18 cellular contexts compared by ENCODE assay signal in genomic region chr19:4980838-4981680, GRCh38. TPM values are rescaled to one million over a fixed set of nuclear protein-coding genes. Genes with fewer than 3 reads are reported as not detected.
DNase-seq lines count a peak whose midpoint lies in the region; ATAC-seq and TF ChIP-seq lines count a peak whose summit lies in the region.
"Had no signal": no experiment of that assay in that cellular context is flagged by ENCODE, and none has a peak within 500 bp of the region (broad histone marks: within the 10 kb centered on the region; RNA-seq: fewer than 3 reads in every experiment).

No MANE protein-coding gene starts in this region.

- no peak overlapping the region for H2AK5ac ChIP-seq in IMR-90 (ENCODE audit: low read depth, low read length)
- peak overlapping the region; percentile 43 for H2AK5ac ChIP-seq in trophoblast cell (ENCODE audit: low read length)

- H3K4ac ChIP-seq in IMR-90 (ENCODE audit: low read depth, low read length) (no peak overlapping the region), trophoblast cell (ENCODE audit: low read depth, low read length) (peak overlapping the region; percentile 87)

- no peak overlapping the region for H4K12ac ChIP-seq in trophoblast cell (ENCODE audit: low read depth, low read length)

- H3K4me1 ChIP-seq in IMR-90 (ENCODE audit: control insufficient read depth, insufficient read depth, low read length), result peaks cover 23% of the 10 kb centered on the region
- peaks cover 48 to 59% of the 10 kb centered on the region in 2 experiments for H3K4me1 ChIP-seq in trophoblast cell (ENCODE audit: control insufficient read depth in 1 of 2, insufficient read depth in 2 of 2, low read length in 2 of 2)

- H3K27me3 ChIP-seq in IMR-90 (ENCODE audit: control insufficient read depth, insufficient read depth, low read length) (no peaks in the 10 kb centered on the region), trophoblast cell (ENCODE audit: insufficient read depth, low read length) (no peaks in the 10 kb centered on the region)
- H3K27me3 ChIP-seq: body of pancreas, tibial artery had no signal

- H3K36me3 ChIP-seq in IMR-90 (ENCODE audit: control insufficient read depth, insufficient read depth, low read length), result peaks cover 6% of the 10 kb centered on the region; the same call in 1 of the 2 replicates
- H3K36me3 ChIP-seq in trophoblast cell (ENCODE audit: control insufficient read depth in 1 of 2, insufficient read depth in 2 of 2, low read length in 2 of 2), result peaks cover 13 to 15% of the 10 kb centered on the region in 2 experiments

- H3K18ac ChIP-seq in IMR-90 (ENCODE audit: low read depth, low read length) (no peak overlapping the region), trophoblast cell (ENCODE audit: low read length) (peak overlapping the region; percentile 36)

- DNase-seq in CD14-positive monocyte (ENCODE audit: low spot score), result no peak
- DNase-seq in IMR-90, result no peak
- DNase-seq in effector memory CD8-positive, alpha-beta T cell, result no peak
- DNase-seq in trophoblast cell, result no peak
- no peak for DNase-seq in stimulated activated CD4-positive, alpha-beta T cell treated with anti-CD3 and anti-CD28 coated beads, Interleukin-4, amount 100 ng/mL, for 1 hour
- no peak for DNase-seq in activated CD4-positive, alpha-beta T cell treated with anti-CD3 and anti-CD28 coated beads, Interleukin-2, amount 50 U/mL, for 1 hour
- DNase-seq in NCI-H187 (lab: John Stamatoyannopoulos, UW), result no peak
- DNase-seq: activated CD8-positive, alpha-beta memory T cell treated with anti-CD3 and anti-CD28 coated beads, Interleukin-2, amount 50 U/mL, for 48 hours; activated naive CD4-positive, alpha-beta T cell treated with anti-CD3 and anti-CD28 coated beads, Interleukin-2, amount 50 U/mL, for 16 hours; body of pancreas; effector CD4-positive, alpha-beta T cell; KG1; left ventricle myocardium inferior; NCI-H226; stimulated activated CD4-positive, alpha-beta T cell treated with anti-CD3 and anti-CD28 coated beads, Interleukin-1b, Interleukin-23, amount 100 ng/mL, for 48 hours; tibial artery had no signal

- H3K9ac ChIP-seq in IMR-90 (ENCODE audit: low read depth, low read length) (no peak overlapping the region), trophoblast cell (ENCODE audit: low read length) (no peak overlapping the region)

- H3K23ac ChIP-seq in IMR-90 (ENCODE audit: low read depth, low read length) (no peak overlapping the region), trophoblast cell (ENCODE audit: low read length) (no peak overlapping the region)

- H4K5ac ChIP-seq in IMR-90 (ENCODE audit: low read depth, low read length), result no peak overlapping the region

- H3K9me3 Mint-ChIP-seq in CD14-positive monocyte, result peaks cover 0 to 2% (median 0%) of the 10 kb centered on the region in 7 donors
- H3K9me3 Mint-ChIP-seq in effector memory CD8-positive, alpha-beta T cell, result no peaks in the 10 kb centered on the region

- no TSS peak for BruUV-seq in IMR-90 (replicated peaks; lab: Mats Ljungman, UMichigan)

- CTCF ChIA-PET in IMR-90 (lab: Yijun Ruan, JAX), result no interaction called here

- TF ChIP-seq POLR2A in IMR-90 (IDR thresholded peaks at IDR 0.05; ENCODE audit: low read depth, low read length), result no peak

- H3K27ac ChIP-seq in IMR-90 (ENCODE audit: insufficient read depth, low read length) (no peak overlapping the region), trophoblast cell (ENCODE audit: low read depth, low read length) (peak overlapping the region; percentile 6)
- H3K27ac ChIP-seq: left ventricle myocardium inferior, tibial artery had no signal

- POLR2A ChIA-PET in IMR-90 (lab: Charles Lee; ENCODE audit: unreplicated experiment), result no interaction called here

- H3K4me3 ChIP-seq in IMR-90 (ENCODE audit: insufficient read depth, low read depth, low read length) (no peak overlapping the region), trophoblast cell (ENCODE audit: low read depth, low read length) (no peak overlapping the region)
- H3K4me3 ChIP-seq: body of pancreas, left ventricle myocardium inferior, tibial artery had no signal

- H3K4me1 Mint-ChIP-seq in CD14-positive monocyte, result peaks cover 40% of the 10 kb centered on the region
- peaks cover 17 to 30% of the 10 kb centered on the region in 2 donors for H3K4me1 Mint-ChIP-seq in effector memory CD8-positive, alpha-beta T cell (ENCODE audit: low read depth in 2 of 2)

- no peak overlapping the region for H3K14ac ChIP-seq in IMR-90 (replicated peaks; ENCODE audit: low read depth, low read length)
- peak overlapping the region; percentile 28 for H3K14ac ChIP-seq in trophoblast cell (ENCODE audit: low read length)

- peaks cover 0 to 3% (median 0%) of the 10 kb centered on the region in 3 donors for H3K27me3 Mint-ChIP-seq in CD14-positive monocyte (ENCODE audit: low read depth in 3 of 3)
- no peaks in the 10 kb centered on the region for H3K27me3 Mint-ChIP-seq in effector memory CD8-positive, alpha-beta T cell

- H3K9me3 ChIP-seq in IMR-90 (ENCODE audit: control insufficient read depth, insufficient read depth, low read length) (no peaks in the 10 kb centered on the region), trophoblast cell (ENCODE audit: insufficient read depth, low read depth, low read length) (no peaks in the 10 kb centered on the region)
- H3K9me3 ChIP-seq: body of pancreas, left ventricle myocardium inferior, tibial artery had no signal

- H4K20me1 ChIP-seq in IMR-90 (ENCODE audit: insufficient read depth, low read length), result peaks cover 93% of the 10 kb centered on the region

- no peak for ATAC-seq in IMR-90 (ENCODE audit: low read depth)
- peak; percentile 29 for ATAC-seq in effector memory CD8-positive, alpha-beta T cell (replicated peaks)
- no peak for ATAC-seq in GM21423 (IDR thresholded peaks at IDR 0.05; ENCODE audit: unreplicated experiment)
- ATAC-seq: body of pancreas, right cardiac atrium had no signal

- H3K79me2 ChIP-seq in trophoblast cell (ENCODE audit: control insufficient read depth, insufficient read depth, low read length, poor library complexity), result peaks cover 50% of the 10 kb centered on the region

- peak overlapping the region in 4 of 7 donors; percentile 6 to 77 (median 38) for H3K27ac Mint-ChIP-seq in CD14-positive monocyte
- peak overlapping the region in 1 of 2 donors; percentile 49 for H3K27ac Mint-ChIP-seq in effector memory CD8-positive, alpha-beta T cell

- WGBS in IMR-90 (ENCODE audit: extremely low coverage in 2 of 2, insufficient read length in 1 of 2), 2 experiments, result 74% methylated on average over 11 of the region's 27 CpGs; no CpG with 5 or more reads in 1 of the 2 experiments
- WGBS in trophoblast cell (ENCODE audit: extremely low coverage, insufficient coverage, insufficient read length), result no CpG with 5 or more reads among the region's 27 CpGs

- H3K36me3 Mint-ChIP-seq in CD14-positive monocyte, result peaks cover 26 to 59% of the 10 kb centered on the region in 2 donors
- H3K36me3 Mint-ChIP-seq in effector memory CD8-positive, alpha-beta T cell (ENCODE audit: insufficient read depth), result peaks cover 20% of the 10 kb centered on the region

- no peak for TF ChIP-seq RAD21 in IMR-90 (IDR thresholded peaks at IDR 0.05; ENCODE audit: low read length)

- peak overlapping the region; percentile 37 for H2BK12ac ChIP-seq in trophoblast cell (ENCODE audit: low read length)

- TF ChIP-seq CTCF in CD14-positive monocyte (IDR thresholded peaks at IDR 0.05) (no peak), IMR-90 (conservative IDR thresholded peaks at IDR 0.05; ENCODE audit: low read depth, low read length) (no peak)

- H3K56ac ChIP-seq in IMR-90 (ENCODE audit: extremely low read depth, insufficient read depth, low read length), result no peak overlapping the region

- intact Hi-C loops in CD14-positive monocyte (cut with micrococcal nuclease), result no loop called here
- intact Hi-C loops in IMR-90 (cut with micrococcal nuclease), result no loop called here

- H2BK20ac ChIP-seq in IMR-90 (ENCODE audit: low read depth, low read length), result no peak overlapping the region

- no peak overlapping the region for H2BK15ac ChIP-seq in IMR-90 (ENCODE audit: low read depth, low read length)

- H2BK120ac ChIP-seq in IMR-90 (ENCODE audit: low read depth, low read length), result no peak overlapping the region
- H2BK120ac ChIP-seq in trophoblast cell (ENCODE audit: insufficient read depth, low read length, poor library complexity), result no peak overlapping the region

- H3K4me3 Mint-ChIP-seq in CD14-positive monocyte, result no peak overlapping the region
- H3K4me3 Mint-ChIP-seq in effector memory CD8-positive, alpha-beta T cell, result no peak overlapping the region

- in situ Hi-C loops in IMR-90 (cut with MboI; ENCODE audit: low sequenced_read_pairs), result no loop called here

- dilution Hi-C loops in IMR-90 (cut with HindIII; ENCODE audit: low sequenced_read_pairs, unreplicated experiment), result no loop called here

- no peak overlapping the region for H2BK5ac ChIP-seq in IMR-90 (ENCODE audit: low read depth, low read length, poor library complexity, severe bottlenecking)
- peak overlapping the region; percentile 10 for H2BK5ac ChIP-seq in trophoblast cell (ENCODE audit: low read depth, low read length, poor library complexity)

- H2AK9ac ChIP-seq in IMR-90 (replicated peaks; ENCODE audit: low read depth, low read length, poor library complexity), result no peak overlapping the region

- peaks cover 21% of the 10 kb centered on the region for H3K9me1 ChIP-seq in IMR-90 (ENCODE audit: insufficient read depth, low read length)

- peaks cover 17 to 84% of the 10 kb centered on the region in 2 experiments for H3K79me1 ChIP-seq in IMR-90 (ENCODE audit: low read depth in 1 of 2, low read length in 2 of 2)
- peaks cover 38% of the 10 kb centered on the region for H3K79me1 ChIP-seq in trophoblast cell (ENCODE audit: low read length)

- H4K8ac ChIP-seq in IMR-90 (ENCODE audit: low read depth in 2 of 2, low read length in 2 of 2) (no peak overlapping the region), trophoblast cell (ENCODE audit: low read depth, low read length) (peak overlapping the region; percentile 15)

- H3K4me2 ChIP-seq in IMR-90 (ENCODE audit: low read depth, low read length) (no peak overlapping the region), trophoblast cell (ENCODE audit: low read length) (no peak overlapping the region)

- H2AFZ ChIP-seq in IMR-90 (replicated peaks; ENCODE audit: low read length, poor library complexity), result peak overlapping the region; percentile 44
- no peak overlapping the region for H2AFZ ChIP-seq in trophoblast cell (ENCODE audit: insufficient read depth, low read length, poor library complexity)

- no peak overlapping the region for H4K91ac ChIP-seq in IMR-90 (ENCODE audit: insufficient read depth, low read depth, low read length)
- peak overlapping the region; percentile 49 for H4K91ac ChIP-seq in trophoblast cell (ENCODE audit: low read depth, low read length)

TF ChIP-seq in IMR-90, 13 proteins besides CTCF, POLR2A, EP300 and RAD21 (continues in another document):
- no peak for TF ChIP-seq SMC3 (IDR thresholded peaks at IDR 0.05; ENCODE audit: low read depth, low read length)
- no peak for TF ChIP-seq RFX5 (IDR thresholded peaks at IDR 0.05; ENCODE audit: low read depth, low read length)
- no peak for TF ChIP-seq CEBPB (IDR thresholded peaks at IDR 0.05; ENCODE audit: low read depth, low read length)
- TF ChIP-seq NFE2L2 (IDR thresholded peaks at IDR 0.05; ENCODE audit: low read depth, low read length), result no peak

RNA-seq across cellular contexts. Expression of gene KDM4B, which starts 12.1 kb away (rescaled TPM):
- 10 to 100 TPM in 1 of 2 donors, 1 to 10 TPM in 1; 6.4 to 12.7 TPM for polyA plus RNA-seq in CD14-positive monocyte
- 5.0 TPM in 2 replicates for total RNA-seq in IMR-90 (2012; rRNA removed)
- 17.9 and 20.8 TPM in 2 replicates for polyA plus RNA-seq in IMR-90 (2012; rRNA removed)
- polyA plus RNA-seq in IMR-90 (2012; cell fraction: cytosol; rRNA removed), result 9.5 and 17.5 TPM in 2 replicates
- 37.9 and 61.0 TPM in 2 replicates for polyA plus RNA-seq in IMR-90 (2012; cell fraction: nucleus; rRNA removed; ENCODE audit: low replicate concordance)
- polyA plus RNA-seq in trophoblast cell (2013), result 37.1 and 37.3 TPM in 2 replicates
